Comparison of ENCODE assay signal across 32 cellular contexts in genomic region chr5:155989884-155990283, GRCh38.
"Had no signal": no experiment of that assay in that cellular context is flagged by ENCODE, and none has a peak within 500 bp of the region (broad histone marks: within the 10 kb centered on the region; RNA-seq: fewer than 3 reads in every experiment).

No MANE protein-coding gene starts in this region.

- H3K27me3 ChIP-seq: adrenal gland, ascending aorta, body of pancreas, brain microvascular endothelial cell, breast epithelium, cardiac muscle cell had no signal

- DNase-seq: activated effector memory CD4-positive, alpha-beta T cell treated with anti-CD3 and anti-CD28 coated beads, Interleukin-2, amount 50 U/mL, for 16 hours; activated effector memory CD4-positive, alpha-beta T cell treated with Interleukin-2 at 50 U/mL for 16 hours; activated gamma-delta T cell; activated gamma-delta T cell treated with Interleukin-2 at 50 U/mL for 16 hours; activated naive CD4-positive, alpha-beta T cell; activated naive CD4-positive, alpha-beta T cell treated with anti-CD3 and anti-CD28 coated beads for 36 hours; activated naive CD4-positive, alpha-beta T cell treated with anti-CD3 and anti-CD28 coated beads, Interleukin-2, amount 10 ng/mL, durations not matched to agents 7 days and 5 days; activated naive CD4-positive, alpha-beta T cell treated with anti-CD3 and anti-CD28 coated beads, Interleukin-2, amount 50 U/mL, for 16 hours; activated naive CD4-positive, alpha-beta T cell treated with Interleukin-2 at 50 U/mL for 16 hours; activated naive CD8-positive, alpha-beta T cell treated with anti-CD3 and anti-CD28 coated beads for 36 hours; activated naive CD8-positive, alpha-beta T cell treated with anti-CD3 and anti-CD28 coated beads, Interleukin-2, amount 10 ng/mL, durations not matched to agents 7 days and 5 days; activated naive CD8-positive, alpha-beta T cell treated with anti-CD3 and anti-CD28 coated beads, Interleukin-2, amount 50 U/mL, for 24 hours; activated T-cell treated with anti-CD3 and anti-CD28 coated beads, Interleukin-2, amount 50 U/mL, for 1 hour; activated T-cell treated with anti-CD3 and anti-CD28 coated beads, Interleukin-2, amount 50 U/mL, for 24 hours; activated T-cell treated with anti-CD3 and anti-CD28 coated beads, Interleukin-2, amount 50 U/mL, for 4 hours; activated T-cell treated with anti-CD3 and anti-CD28 coated beads, Interleukin-2, amount 50 U/mL, for 48 hours; activated T-cell treated with anti-CD3 and anti-CD28 coated beads, Interleukin-2, amount 50 U/mL, for 72 hours; adrenal gland; amniotic stem cell; amygdala; anterior cingulate cortex; aorta; body of pancreas; brain microvascular endothelial cell; caudate nucleus; central memory CD4-positive, alpha-beta T cell; cerebellar nuclear complex had no signal

- ATAC-seq: activated naive CD4-positive, alpha-beta T cell treated with anti-CD3 and anti-CD28 coated beads, Interleukin-2, amount 50 U/mL, for 72 hours; activated naive CD8-positive, alpha-beta T cell treated with anti-CD3 and anti-CD28 coated beads, Interleukin-2, amount 50 U/mL, for 24 hours; activated T-cell treated with anti-CD3 and anti-CD28 coated beads, Interleukin-2, amount 50 U/mL, for 4 hours; activated T-cell treated with anti-CD3 and anti-CD28 coated beads, Interleukin-2, amount 50 U/mL, for 72 hours; activated T-helper 17 cell treated with anti-CD3 and anti-CD28 coated beads, Interleukin-2, amount 50 U/mL, for 72 hours; body of pancreas had no signal

- H3K36me3 ChIP-seq: adrenal gland, ascending aorta, brain microvascular endothelial cell, breast epithelium, cardiac muscle cell had no signal

- H3K27ac ChIP-seq: adrenal gland, ascending aorta, body of pancreas, brain microvascular endothelial cell, breast epithelium, cardiac muscle cell had no signal

- H3K9me3 ChIP-seq: adrenal gland, ascending aorta, body of pancreas, breast epithelium had no signal

- H3K4me3 ChIP-seq: adrenal gland, ascending aorta, body of pancreas, breast epithelium, cardiac muscle cell had no signal
